ENCODE assay signal across 8 cellular contexts in the genomic region with DNA sequence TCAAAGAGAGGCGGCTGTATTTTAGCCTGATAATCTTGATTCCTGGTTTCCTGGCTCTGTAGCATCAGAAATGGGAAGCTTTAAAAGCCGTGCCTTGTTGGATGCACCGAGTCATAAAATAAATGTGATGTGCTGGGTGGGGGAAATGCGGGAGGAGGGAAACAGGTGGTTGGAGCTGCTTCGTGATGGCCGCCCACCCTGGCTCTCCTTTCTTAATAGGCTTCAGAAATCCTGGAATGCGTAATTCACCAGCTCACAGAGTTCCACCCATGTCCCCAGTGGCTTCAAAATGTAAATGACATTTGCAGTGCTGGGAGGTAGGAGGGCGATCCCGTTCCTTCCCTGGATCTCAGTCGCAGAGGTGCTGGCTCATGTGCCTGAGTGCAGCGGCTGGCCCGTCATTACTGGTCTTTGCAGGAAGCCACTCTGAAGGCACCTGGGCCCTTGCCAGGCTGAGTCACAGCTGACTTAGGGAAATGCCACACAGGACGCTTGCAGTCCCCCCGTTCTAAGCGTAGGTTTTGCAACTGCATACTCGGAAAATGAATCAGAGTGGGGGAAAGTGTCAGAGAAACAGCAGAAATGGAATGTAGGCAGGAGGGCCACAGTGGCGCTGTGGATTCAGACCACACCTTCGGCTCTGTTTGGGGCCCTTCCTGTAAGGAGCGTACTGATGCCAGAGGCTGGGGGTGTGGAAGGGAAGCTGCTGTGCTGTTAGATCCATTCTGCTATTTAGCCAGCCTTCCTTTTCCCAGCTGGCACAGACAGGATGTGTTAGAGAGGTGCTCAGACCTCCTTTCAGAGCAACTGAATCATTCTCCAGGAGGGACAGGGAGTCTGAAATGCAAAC. TPM values are rescaled to one million over a fixed set of nuclear protein-coding genes. Genes with fewer than 3 reads are reported as not detected.
DNase-seq lines count a peak whose midpoint lies in the region; ATAC-seq and TF ChIP-seq lines count a peak whose summit lies in the region.

No MANE protein-coding gene starts in this region.

- H3K27ac ChIP-seq in right atrium auricular region (peak overlapping the region; percentile 73 to 85), gastrocnemius medialis (peak overlapping the region; percentile 83 to 89 (median 84))

- TSS peak; percentile 68 for BruUV-seq in Calu3 (replicated peaks; lab: Mats Ljungman, UMichigan)

- intact Hi-C loops in Calu3 (cut with micrococcal nuclease; ENCODE audit: unreplicated experiment): loop anchor here (1.0 to 10.0 kb wide), 6 partner anchors 12 to 440 kb away; no protein-coding TSS in a partner anchor
- intact Hi-C loops in gastrocnemius medialis (cut with DNase I; ENCODE audit: low total_unique reads): loop anchor here (2.0 kb wide), 2 partner anchors 38 to 110 kb away; a partner anchor contains a TSS

- no peaks in the 10 kb centered on the region for H3K9me3 ChIP-seq in right atrium auricular region
- H3K9me3 ChIP-seq in gastrocnemius medialis: no peaks in the 10 kb centered on the region

- CTCF ChIA-PET in Calu3 (lab: Charles Lee): interaction anchor here (0.6 to 1.5 kb wide), 3 partner anchors 10 to 1976 kb away, joined by 4 to 6 read pairs (median 5); no protein-coding TSS in a partner anchor

- H3K27ac Mint-ChIP-seq in Calu3 (ENCODE audit: unreplicated experiment): peak overlapping the region; percentile 80

- ATAC-seq in GM21515 (IDR thresholded peaks at IDR 0.05; ENCODE audit: unreplicated experiment) (peak; percentile 42), gastrocnemius medialis (peak; percentile 89 to 93), HG03565 (IDR thresholded peaks at IDR 0.05; ENCODE audit: unreplicated experiment) (no peak)

- peak in 1 of 2 donors; percentile 33 for TF ChIP-seq POLR2A in gastrocnemius medialis (IDR thresholded peaks at IDR 0.05)

- DNase-seq in Calu3 (peak; percentile 98), LHCN-M2 (ENCODE audit: low read depth) (peak; percentile 98), SW 1271 (lab: John Stamatoyannopoulos, UW) (peak; percentile 90 to 96), amniotic epithelial cell (ENCODE audit: low read depth) (peak; percentile 96), right atrium auricular region (ENCODE audit: low spot score) (peak; percentile 99), gastrocnemius medialis (peak; percentile 98 to 100)

- H3K9me3 Mint-ChIP-seq in Calu3 (ENCODE audit: low read depth, unreplicated experiment): no peaks in the 10 kb centered on the region

- H3K4me3 ChIP-seq in right atrium auricular region (no peak overlapping the region), gastrocnemius medialis (peak overlapping the region; percentile 5 to 25 (median 15))

- H3K36me3 ChIP-seq in right atrium auricular region (no peaks in the 10 kb centered on the region), gastrocnemius medialis (no peaks in the 10 kb centered on the region)

- in situ Hi-C loops in gastrocnemius medialis (cut with MboI; ENCODE audit: low sequenced_read_pairs in 4 of 4): no loop called here

- peaks cover 22% of the 10 kb centered on the region for H3K36me3 Mint-ChIP-seq in Calu3 (ENCODE audit: insufficient read depth, unreplicated experiment)

- TF ChIP-seq CTCF in Calu3 (IDR thresholded peaks at IDR 0.05; ENCODE audit: unreplicated experiment): no peak
- TF ChIP-seq CTCF in right atrium auricular region (IDR thresholded peaks at IDR 0.05): no peak
- TF ChIP-seq CTCF in gastrocnemius medialis (IDR thresholded peaks at IDR 0.05 in 4 of 5, conservative IDR thresholded peaks at IDR 0.05 in 1 of 5): peak in 3 of 5 experiments; percentile 14 to 45 (median 25)

- H3K4me1 Mint-ChIP-seq in Calu3 (ENCODE audit: low read depth, unreplicated experiment): peaks cover 82% of the 10 kb centered on the region

- H3K27me3 ChIP-seq in right atrium auricular region (no peaks in the 10 kb centered on the region), gastrocnemius medialis (no peaks in the 10 kb centered on the region)

- peak overlapping the region; percentile 72 for H3K4me3 Mint-ChIP-seq in Calu3 (ENCODE audit: low read depth, unreplicated experiment)

- no peaks in the 10 kb centered on the region for H3K27me3 Mint-ChIP-seq in Calu3 (ENCODE audit: unreplicated experiment)

- H3K4me1 ChIP-seq in right atrium auricular region (peaks cover 3 to 43% of the 10 kb centered on the region in 2 donors), gastrocnemius medialis (peaks cover 54 to 57% of the 10 kb centered on the region in 2 donors)

RNA-seq across cellular contexts. Expression of a gene that starts 37.6 kb away (rescaled TPM):
- total RNA-seq in Calu3 (2022) (136 and 141 TPM in 2 replicates), LHCN-M2 (2014; rRNA removed) (77.3 and 81.6 TPM in 2 replicates), right atrium auricular region (10 to 100 TPM; 29.9 to 39.5 TPM), gastrocnemius medialis (100 to 1,000 TPM in 1 of 4 donors, 10 to 100 TPM in 3; 73.7 to 106 (median 78.3) TPM)
- polyA plus RNA-seq in LHCN-M2 (2012): 78.4 TPM

Comparison
In these comparisons a context has a peak if more than half of its experiments do, and no peak if none do; other contexts are left out.
1. CTCF ChIP-seq: peak in gastrocnemius medialis (3 of 5); none in Calu3 (single experiment) and right atrium auricular region (0 of 2).
2. H3K4me3 ChIP-seq: peak in gastrocnemius medialis (4 of 4); none in right atrium auricular region (0 of 2).
3. Peak in every context shown above with its lines, with median percentiles within 50 percentile points of each other: DNase-seq.